6 cellular contexts compared by ENCODE assay signal in genomic region chr11:129764204-129764603, GRCh38. TPM values are rescaled to one million over a fixed set of nuclear protein-coding genes. Genes with fewer than 3 reads are reported as not detected.
"Had no signal": no experiment of that assay in that cellular context is flagged by ENCODE, and none has a peak within 500 bp of the region (broad histone marks: within the 10 kb centered on the region; RNA-seq: fewer than 3 reads in every experiment).

No MANE protein-coding gene starts in this region.

RNA-seq across cellular contexts. Expression of gene TMEM45B, which starts 51.4 kb away (rescaled TPM):
- total RNA-seq: activated CD8-positive, alpha-beta T cell treated with anti-CD3 and anti-CD28 coated beads, Interleukin-2, amount 10 ng/mL, durations not matched to agents 7 days and 5 days; ascending aorta; MCF 10A; OCI-LY7; SJSA1 had no signal
- polyA plus RNA-seq: SK-N-SH had no signal
